In the genomic region with DNA sequence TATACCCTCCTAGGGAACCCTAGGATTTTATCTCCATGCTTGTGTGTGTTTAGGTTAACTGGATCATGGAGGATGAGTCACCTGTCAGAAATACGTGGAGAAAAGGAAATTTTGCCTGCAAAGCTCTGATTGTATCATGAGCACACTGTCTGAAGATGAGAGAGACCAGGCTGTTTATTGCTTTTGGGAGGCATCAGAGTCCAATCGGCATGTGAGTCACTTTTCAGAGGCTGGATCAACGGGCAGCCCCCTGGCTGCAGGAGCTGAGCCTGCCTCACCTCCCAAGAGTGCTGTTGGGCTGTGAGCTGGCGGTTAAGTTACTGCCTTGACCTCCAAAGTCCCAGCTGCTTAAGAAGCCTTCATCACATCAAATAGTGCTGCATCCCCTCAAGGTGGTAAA, we compare ENCODE assay signal across 18 cellular contexts. TPM values are rescaled to one million over a fixed set of nuclear protein-coding genes. Genes with fewer than 3 reads are reported as not detected.
A peak's percentile ranks its signal among the peaks of the same experiment; 100 is the strongest.
DNase-seq lines count a peak whose midpoint lies in the region; ATAC-seq and TF ChIP-seq lines count a peak whose summit lies in the region.
"Had no signal": no experiment of that assay in that cellular context is flagged by ENCODE, and none has a peak within 500 bp of the region (broad histone marks: within the 10 kb centered on the region; RNA-seq: fewer than 3 reads in every experiment).

No MANE protein-coding gene starts in this region.

- H3K9ac ChIP-seq in mesenchymal stem cell (ENCODE audit: low read length) = peak overlapping the region; percentile 59

- H3K27ac ChIP-seq in mesenchymal stem cell (ENCODE audit: low read length, poor library complexity, severe bottlenecking) = no peak overlapping the region
- H3K27ac ChIP-seq: psoas muscle had no signal

- TF ChIP-seq CTCF in BE2C (IDR thresholded peaks at IDR 0.05; ENCODE audit: low read depth, low read length) (no peak), chondrocyte (IDR thresholded peaks at IDR 0.05) (peak; percentile 22)

- no peak overlapping the region for H4K8ac ChIP-seq in mesenchymal stem cell (ENCODE audit: low read length)

- no peaks in the 10 kb centered on the region for H3K9me3 Mint-ChIP-seq in chondrocyte (ENCODE audit: low read depth)
- H3K9me3 Mint-ChIP-seq: activated CD8-positive, alpha-beta T cell treated with anti-CD3 and anti-CD28 coated beads for 36 hours; activated naive CD4-positive, alpha-beta T cell treated with anti-CD3 and anti-CD28 coated beads, Interleukin-2, amount 50 U/mL, for 24 hours; CD8-positive, alpha-beta T cell; mesothelial cell of epicardium; stimulated activated naive CD8-positive, alpha-beta T cell treated with anti-CD3 and anti-CD28 coated beads, Interleukin-15, amount 100 ng/mL, for 72 hours; T-cell had no signal

- no peak for ATAC-seq in GM19455 (IDR thresholded peaks at IDR 0.05; ENCODE audit: unreplicated experiment)
- no peak for ATAC-seq in GM21367 (IDR thresholded peaks at IDR 0.05; ENCODE audit: unreplicated experiment)
- ATAC-seq: activated CD8-positive, alpha-beta T cell treated with anti-CD3 and anti-CD28 coated beads for 36 hours; CD8-positive, alpha-beta T cell; psoas muscle; stimulated activated naive CD8-positive, alpha-beta T cell treated with anti-CD3 and anti-CD28 coated beads, Interleukin-15, amount 100 ng/mL, for 72 hours; T-cell had no signal

- H3K4me1 ChIP-seq in BE2C (no peaks in the 10 kb centered on the region; the same call in 1 of the 2 replicates), mesenchymal stem cell (ENCODE audit: control insufficient read depth, insufficient read depth, low read depth, low read length) (peaks cover 4% of the 10 kb centered on the region)
- H3K4me1 ChIP-seq: psoas muscle had no signal

- no peaks in the 10 kb centered on the region for H3K27me3 ChIP-seq in BE2C
- peaks cover 0 to 20% of the 10 kb centered on the region in 2 experiments for H3K27me3 ChIP-seq in mesenchymal stem cell (ENCODE audit: control insufficient read depth in 1 of 2, insufficient read depth in 1 of 2, low read length in 2 of 2)

- no peak overlapping the region for H3K27ac Mint-ChIP-seq in chondrocyte (ENCODE audit: unreplicated experiment)
- H3K27ac Mint-ChIP-seq: activated CD8-positive, alpha-beta T cell treated with anti-CD3 and anti-CD28 coated beads for 36 hours; activated naive CD4-positive, alpha-beta T cell treated with anti-CD3 and anti-CD28 coated beads, Interleukin-2, amount 50 U/mL, for 24 hours; CD8-positive, alpha-beta T cell; mesothelial cell of epicardium; stimulated activated naive CD8-positive, alpha-beta T cell treated with anti-CD3 and anti-CD28 coated beads, Interleukin-15, amount 100 ng/mL, for 72 hours; T-cell had no signal

- H3K14ac ChIP-seq in mesenchymal stem cell (ENCODE audit: low read length in 2 of 2) = no peak overlapping the region

- H2BK12ac ChIP-seq in mesenchymal stem cell (ENCODE audit: low read length in 2 of 2) = no peak overlapping the region

- DNase-seq in BE2C = peak; percentile 13
- DNase-seq in M059J (ENCODE audit: low read depth) = peak; percentile 96
- no peak for DNase-seq in chondrocyte (ENCODE audit: low spot score)
- DNase-seq in mesenchymal stem cell = peak; percentile 92
- no peak for DNase-seq in posterior vena cava (ENCODE audit: low spot score)
- DNase-seq in NCI-H510A (lab: John Stamatoyannopoulos, UW) = no peak
- DNase-seq: activated CD8-positive, alpha-beta T cell treated with anti-CD3 and anti-CD28 coated beads for 36 hours; CD8-positive, alpha-beta T cell; hippocampal formation; NCI-H2081 treated with DMSO at 0.1 percent for 48 hours; psoas muscle; stimulated activated CD4-positive, alpha-beta T cell treated with anti-CD3 and anti-CD28 coated beads, Interleukin-4, amount 100 ng/mL, for 24 hours; stimulated activated naive CD8-positive, alpha-beta T cell treated with anti-CD3 and anti-CD28 coated beads, Interleukin-15, amount 100 ng/mL, for 72 hours; T-cell had no signal

- no peak overlapping the region for H3K23ac ChIP-seq in mesenchymal stem cell (ENCODE audit: low read length in 2 of 2)

- intact Hi-C loops in posterior vena cava (cut with DNase I) = no loop called here

- H2BK5ac ChIP-seq in mesenchymal stem cell (ENCODE audit: low read depth, low read length, poor library complexity, severe bottlenecking) = no peak overlapping the region

- peak overlapping the region in 1 of 2 experiments; percentile 28 for H3K18ac ChIP-seq in mesenchymal stem cell (ENCODE audit: low read depth in 1 of 2, low read length in 2 of 2)

- H3K9me3 ChIP-seq in BE2C (no peaks in the 10 kb centered on the region), mesenchymal stem cell (ENCODE audit: control insufficient read depth, low read length) (no peaks in the 10 kb centered on the region)
- H3K9me3 ChIP-seq: psoas muscle had no signal

- no peak overlapping the region for H3K4me3 Mint-ChIP-seq in chondrocyte (ENCODE audit: unreplicated experiment)
- H3K4me3 Mint-ChIP-seq: activated CD8-positive, alpha-beta T cell treated with anti-CD3 and anti-CD28 coated beads for 36 hours; activated naive CD4-positive, alpha-beta T cell treated with anti-CD3 and anti-CD28 coated beads, Interleukin-2, amount 50 U/mL, for 24 hours; CD8-positive, alpha-beta T cell; mesothelial cell of epicardium; stimulated activated naive CD8-positive, alpha-beta T cell treated with anti-CD3 and anti-CD28 coated beads, Interleukin-15, amount 100 ng/mL, for 72 hours; T-cell had no signal

- H3K27me3 Mint-ChIP-seq in chondrocyte (ENCODE audit: low read depth) = peaks cover 17% of the 10 kb centered on the region
- H3K27me3 Mint-ChIP-seq: activated CD8-positive, alpha-beta T cell treated with anti-CD3 and anti-CD28 coated beads for 36 hours; activated naive CD4-positive, alpha-beta T cell treated with anti-CD3 and anti-CD28 coated beads, Interleukin-2, amount 50 U/mL, for 24 hours; stimulated activated naive CD8-positive, alpha-beta T cell treated with anti-CD3 and anti-CD28 coated beads, Interleukin-15, amount 100 ng/mL, for 72 hours; T-cell had no signal

- H3K36me3 ChIP-seq in BE2C = no peaks in the 10 kb centered on the region
- no peaks in the 10 kb centered on the region for H3K36me3 ChIP-seq in mesenchymal stem cell (ENCODE audit: control insufficient read depth in 1 of 2, insufficient read depth in 2 of 2, low read depth in 1 of 2, low read length in 2 of 2)

- no peaks in the 10 kb centered on the region for H3K4me1 Mint-ChIP-seq in chondrocyte (ENCODE audit: low read depth)
- H3K4me1 Mint-ChIP-seq: mesothelial cell of epicardium had no signal

- H2BK120ac ChIP-seq in mesenchymal stem cell (ENCODE audit: low read depth, low read length) = no peak overlapping the region

- no peak overlapping the region for H2AK5ac ChIP-seq in mesenchymal stem cell (ENCODE audit: low read length, severe bottlenecking)

- H2AFZ ChIP-seq in mesenchymal stem cell (ENCODE audit: low read depth, low read length) = no peak overlapping the region

- no peaks in the 10 kb centered on the region for H3K79me1 ChIP-seq in mesenchymal stem cell (replicated peaks; ENCODE audit: low read length, poor library complexity, severe bottlenecking)

- peak overlapping the region; percentile 66 for H4K91ac ChIP-seq in mesenchymal stem cell (ENCODE audit: low read length)

- H3K4me2 ChIP-seq in mesenchymal stem cell (ENCODE audit: low read length, poor library complexity, severe bottlenecking) = no peak overlapping the region

- H3K4me3 ChIP-seq in BE2C (ENCODE audit: low read depth, low read length) (no peak overlapping the region), mesenchymal stem cell (ENCODE audit: insufficient read depth in 1 of 2, low read depth in 1 of 2, low read length in 2 of 2) (peak overlapping the region in 1 of 2 experiments; percentile 32)
- H3K4me3 ChIP-seq: psoas muscle had no signal

- 0% methylated on average over 4 of the region's 4 CpGs for WGBS in mesenchymal stem cell

- H3K36me3 Mint-ChIP-seq in chondrocyte (ENCODE audit: low read depth) = no peaks in the 10 kb centered on the region
- H3K36me3 Mint-ChIP-seq: activated naive CD4-positive, alpha-beta T cell treated with anti-CD3 and anti-CD28 coated beads, Interleukin-2, amount 50 U/mL, for 24 hours; CD8-positive, alpha-beta T cell; mesothelial cell of epicardium; T-cell had no signal

- H2BK15ac ChIP-seq in mesenchymal stem cell (ENCODE audit: low read depth, poor library complexity, severe bottlenecking) = no peak overlapping the region

- H3K4ac ChIP-seq in mesenchymal stem cell (ENCODE audit: low read depth in 1 of 2, low read length in 2 of 2) = no peak overlapping the region

RNA-seq across cellular contexts. Expression of gene MED9, which starts 41.5 kb away (rescaled TPM):
- polyA plus RNA-seq in BE2C (2012; ENCODE audit: insufficient read depth, insufficient read length, low read depth) = 11.4 TPM
- total RNA-seq in M059J (2014; rRNA removed; shearing (Covaris generic)) = 20.8 and 23.1 TPM in 2 replicates
- total RNA-seq in chondrocyte (6.7 to 7.9 TPM (median 7.9 TPM) in 3 replicates), posterior vena cava (1 to 10 TPM; 7.0 to 8.8 TPM)
- 6.1 TPM for polyA plus RNA-seq in mesenchymal stem cell (2013, experiment 1 of 2)
- 6.3 TPM for polyA plus RNA-seq in mesenchymal stem cell (2013, experiment 2 of 2)

Comparison
In these comparisons a context has a peak if more than half of its experiments do, and no peak if none do; other contexts are left out.
1. DNase-seq: peak in BE2C (single experiment), M059J (single experiment) and mesenchymal stem cell (single experiment); none in chondrocyte (single experiment), posterior vena cava (single experiment) and NCI-H510A (single experiment).